ENCODE assay signal across 8 cellular contexts in the genomic region with DNA sequence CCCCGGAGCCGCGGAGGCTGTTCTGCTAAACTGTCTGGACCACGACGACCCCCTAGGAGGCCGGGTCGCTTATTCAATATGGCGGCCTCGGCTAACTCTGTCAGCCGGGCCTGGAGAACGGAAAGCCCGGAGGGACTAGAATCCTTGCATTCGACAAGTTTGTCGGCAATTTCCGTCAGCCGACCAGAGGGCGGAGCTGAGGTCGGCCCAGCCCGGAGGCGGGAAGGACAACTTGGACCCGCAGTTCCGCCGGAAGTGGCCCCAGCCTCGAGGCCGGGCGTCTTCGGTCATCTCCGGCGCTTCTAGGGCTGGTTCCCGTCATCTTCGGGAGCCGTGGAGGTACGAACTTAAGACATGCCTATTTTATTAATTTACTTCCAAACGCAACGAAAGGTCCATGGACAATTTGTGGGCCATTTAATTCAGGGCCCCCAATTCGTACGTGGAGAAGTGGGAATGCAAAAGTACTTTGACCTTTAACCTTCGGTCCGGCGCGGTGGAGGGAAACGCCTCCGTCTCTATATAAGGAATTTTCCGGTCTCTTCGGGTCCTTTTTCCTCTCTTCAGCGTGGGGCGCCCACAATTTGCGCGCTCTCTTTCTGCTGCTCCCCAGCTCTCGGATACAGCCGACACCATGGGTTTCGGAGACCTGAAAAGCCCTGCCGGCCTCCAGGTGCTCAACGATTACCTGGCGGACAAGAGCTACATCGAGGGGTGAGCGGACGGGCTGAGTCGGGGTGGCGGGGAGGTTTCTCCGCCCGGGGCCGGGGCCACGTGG. TPM values are rescaled to one million over a fixed set of nuclear protein-coding genes. Genes with fewer than 3 reads are reported as not detected.
DNase-seq lines count a peak whose midpoint lies in the region; ATAC-seq and TF ChIP-seq lines count a peak whose summit lies in the region.

A gene (plus strand): TSS at position 550 of the 778 bp plus-strand sequence. CDS start 85 bp downstream, at position 635.
A gene (minus strand): TSS at position 99 of the 778 bp plus-strand sequence. CDS start 5,766 bp downstream, outside the sequence.

- no peak within 1 kb of the TSS; the same call in 1 of the 2 replicates for H3K4ac ChIP-seq in H9 (ENCODE audit: low read depth, low read length)

- H4K8ac ChIP-seq in H9 (replicated peaks; ENCODE audit: insufficient read length, low read depth, low read length), result no peak within 1 kb of the TSS

- H3K23ac ChIP-seq in H9 (ENCODE audit: insufficient read length, low read depth, low read length), result no peak within 1 kb of the TSS

- no peak for TF ChIP-seq CTCF in H9 (conservative IDR thresholded peaks at IDR 0.05)
- no peak for TF ChIP-seq CTCF in fibroblast of pulmonary artery (IDR thresholded peaks at IDR 0.05; ENCODE audit: low read length, missing control alignments)

- no peak within 1 kb of the TSS for H3T11ph ChIP-seq in H9 (ENCODE audit: low read length)

- peak within 1 kb of the TSS; percentile 42 for H3K56ac ChIP-seq in H9 (ENCODE audit: insufficient read length, low read depth, low read length)

- H2BK120ac ChIP-seq in H9 (ENCODE audit: low read depth, low read length, poor library complexity, severe bottlenecking), result no peak within 1 kb of the TSS

- H4K91ac ChIP-seq in H9 (ENCODE audit: insufficient read length, low read depth, low read length), result no peak within 1 kb of the TSS

- H3K4me3 Mint-ChIP-seq in H9, result peak within 1 kb of the TSS; percentile 98 to 99
- H3K4me3 Mint-ChIP-seq in natural killer cell treated with Interleukin-12 subunit alpha and Interleukin-12 subunit beta and Interleukin-15 and Interleukin-18, amount 100 ng/mL, for 72 hours, result peak within 1 kb of the TSS; percentile 92

- H3K36me3 ChIP-seq in MG63, result peaks cover 67% of the 10 kb centered on the region

- peak; percentile 95 to 98 for ATAC-seq in natural killer cell treated with Interleukin-12 subunit alpha and Interleukin-12 subunit beta and Interleukin-15 and Interleukin-18, amount 100 ng/mL, for 72 hours
- ATAC-seq in stimulated activated naive CD8-positive, alpha-beta T cell treated with anti-CD3 and anti-CD28 coated beads, Interleukin-15, Interleukin-2, amounts not matched to agents 100 U/mL and 50 U/mL, for 24 hours, result peak; percentile 95

- peaks cover 4% of the 10 kb centered on the region for H3K79me1 ChIP-seq in H9 (ENCODE audit: insufficient read depth, low read depth, low read length, poor library complexity, severe bottlenecking)

- H3K27me3 ChIP-seq in H9 (ENCODE audit: insufficient read depth, low read length) (no peaks in the 10 kb centered on the region), MG63 (no peaks in the 10 kb centered on the region)

- H3K18ac ChIP-seq in H9 (ENCODE audit: insufficient read length, low read depth, low read length), result peak within 1 kb of the TSS; percentile 61

- H3K27ac Mint-ChIP-seq in H9, result peak within 1 kb of the TSS; percentile 98 to 99 (median 99)
- H3K27ac Mint-ChIP-seq in natural killer cell treated with Interleukin-12 subunit alpha and Interleukin-12 subunit beta and Interleukin-15 and Interleukin-18, amount 100 ng/mL, for 72 hours, result peak within 1 kb of the TSS; percentile 96 to 100

- no peak within 1 kb of the TSS for H2BK12ac ChIP-seq in H9 (ENCODE audit: insufficient read length, low read depth, low read length)

- peak within 1 kb of the TSS; percentile 97 for H3K9ac ChIP-seq in H9 (ENCODE audit: extremely low read depth, insufficient read length, low read length)

- H2AK5ac ChIP-seq in H9 (ENCODE audit: insufficient read length, low read length), result no peak within 1 kb of the TSS

- no peak within 1 kb of the TSS for H2BK20ac ChIP-seq in H9 (ENCODE audit: low read depth, low read length, poor library complexity, severe bottlenecking)

- DNase-seq in ELR (ENCODE audit: low read depth), result peak; percentile 99
- peak; percentile 98 for DNase-seq in H9
- peak; percentile 98 for DNase-seq in MG63
- peak; percentile 94 for DNase-seq in SHP77 treated with DMSO at 0.1 percent for 48 hours (lab: John Stamatoyannopoulos, UW)
- DNase-seq in activated effector memory CD4-positive, alpha-beta T cell treated with anti-CD3 and anti-CD28 coated beads, Interleukin-2, amount 50 U/mL, for 16 hours, result peak; percentile 99
- DNase-seq in fibroblast of pulmonary artery (ENCODE audit: low read depth), result peak; percentile 99
- DNase-seq in natural killer cell treated with Interleukin-12 subunit alpha and Interleukin-12 subunit beta and Interleukin-15 and Interleukin-18, amount 100 ng/mL, for 72 hours (ENCODE audit: low spot score), result peak; percentile 97
- peak; percentile 96 for DNase-seq in stimulated activated naive CD8-positive, alpha-beta T cell treated with anti-CD3 and anti-CD28 coated beads, Interleukin-15, Interleukin-2, amounts not matched to agents 100 U/mL and 50 U/mL, for 24 hours

- WGBS in H9 (ENCODE audit: extremely low coverage, insufficient read length, low lambda C conversion rate), result no CpG with 5 or more reads among the region's 64 CpGs

- peaks cover 16 to 18% of the 10 kb centered on the region in 2 experiments for H3K4me1 Mint-ChIP-seq in H9
- peaks cover 33 to 44% of the 10 kb centered on the region in 2 donors for H3K4me1 Mint-ChIP-seq in natural killer cell treated with Interleukin-12 subunit alpha and Interleukin-12 subunit beta and Interleukin-15 and Interleukin-18, amount 100 ng/mL, for 72 hours (ENCODE audit: low read depth in 2 of 2)

- peak within 1 kb of the TSS; percentile 34 for H3K27ac ChIP-seq in H9 (ENCODE audit: insufficient read length, low read depth, low read length)

- H3K4me1 ChIP-seq in H9 (ENCODE audit: insufficient read depth, low read length), result no peaks in the 10 kb centered on the region

- 0 out of 2 replicates have a peak, but pooled peaks cover 1% of the 10 kb centered on the region for H3K27me3 Mint-ChIP-seq in H9 (ENCODE audit: low read depth)
- H3K27me3 Mint-ChIP-seq in natural killer cell treated with Interleukin-12 subunit alpha and Interleukin-12 subunit beta and Interleukin-15 and Interleukin-18, amount 100 ng/mL, for 72 hours, result no peaks in the 10 kb centered on the region

- peak within 1 kb of the TSS; percentile 89 for H3K4me2 ChIP-seq in H9 (ENCODE audit: insufficient read depth, insufficient read length, low read length)

- H3K79me2 ChIP-seq in H9 (ENCODE audit: insufficient read depth, low read length), result peaks cover 30% of the 10 kb centered on the region; the same call in 1 of the 2 replicates

- no peak within 1 kb of the TSS for H4K5ac ChIP-seq in H9 (ENCODE audit: insufficient read length, low read depth, low read length)

- peak within 1 kb of the TSS; percentile 71 for H3K4me3 ChIP-seq in MG63
- H3K4me3 ChIP-seq in fibroblast of pulmonary artery (replicated peaks; ENCODE audit: low read depth, low read length), result peak within 1 kb of the TSS; percentile 98

- peak within 1 kb of the TSS; percentile 74 for H3K14ac ChIP-seq in H9 (ENCODE audit: insufficient read depth, low read length)

- H2BK5ac ChIP-seq in H9 (ENCODE audit: insufficient read length, low read length), result no peak within 1 kb of the TSS

- no peaks in the 10 kb centered on the region for H4K20me1 ChIP-seq in H9 (ENCODE audit: control insufficient read depth, insufficient read depth, insufficient read length)

- H3K9me3 Mint-ChIP-seq in H9, result no peaks in the 10 kb centered on the region
- no peaks in the 10 kb centered on the region for H3K9me3 Mint-ChIP-seq in natural killer cell treated with Interleukin-12 subunit alpha and Interleukin-12 subunit beta and Interleukin-15 and Interleukin-18, amount 100 ng/mL, for 72 hours

- H3K36me3 Mint-ChIP-seq in H9 (ENCODE audit: insufficient read depth in 1 of 3, low read depth in 3 of 3), result peaks cover 42 to 59% (median 45%) of the 10 kb centered on the region in 3 experiments
- H3K36me3 Mint-ChIP-seq in natural killer cell treated with Interleukin-12 subunit alpha and Interleukin-12 subunit beta and Interleukin-15 and Interleukin-18, amount 100 ng/mL, for 72 hours, result peaks cover 44% of the 10 kb centered on the region

- no peak within 1 kb of the TSS for H2AFZ ChIP-seq in H9 (ENCODE audit: low read length)

- H3K9me3 ChIP-seq in H9 (ENCODE audit: control insufficient read depth, low read depth, low read length) (no peaks in the 10 kb centered on the region), MG63 (peaks cover 5% of the 10 kb centered on the region; the same call in 1 of the 2 replicates)

- H3K23me2 ChIP-seq in H9 (ENCODE audit: insufficient read length, low read depth, low read length, poor library complexity, severe bottlenecking), result peaks cover 12% of the 10 kb centered on the region

- H2BK15ac ChIP-seq in H9 (ENCODE audit: low read depth, low read length), result no peak within 1 kb of the TSS

RNA-seq across cellular contexts. Expression of the first gene that starts in this region (rescaled TPM):
- 763 and 768 TPM in 2 replicates for total RNA-seq in H9 (2021)
- total RNA-seq in MG63 (2014; rRNA removed; shearing (Covaris generic); ENCODE audit: low replicate concordance), result 425 and 693 TPM in 2 replicates
- total RNA-seq in natural killer cell treated with Interleukin-12 subunit alpha and Interleukin-12 subunit beta and Interleukin-15 and Interleukin-18, amount 100 ng/mL, for 72 hours, result 100 to 1,000 TPM; 408 to 472 TPM

RNA-seq across cellular contexts. Expression of the second gene that starts in this region (rescaled TPM):
- total RNA-seq in H9 (2021), result 102 and 103 TPM in 2 replicates
- total RNA-seq in MG63 (2014; rRNA removed; shearing (Covaris generic); ENCODE audit: low replicate concordance), result 110 and 146 TPM in 2 replicates
- total RNA-seq in natural killer cell treated with Interleukin-12 subunit alpha and Interleukin-12 subunit beta and Interleukin-15 and Interleukin-18, amount 100 ng/mL, for 72 hours, result 10 to 100 TPM; 73.4 to 78.0 TPM

Comparison
In these comparisons a context has a peak if more than half of its experiments do, and no peak if none do; other contexts are left out.
1. Peak in every context shown above with its lines: DNase-seq, ATAC-seq, H3K4me3 ChIP-seq and H3K27ac ChIP-seq.